In genomic region chr11:115778928-115779650, GRCh38 we compare ENCODE assay signal across 33 cellular contexts.
DNase-seq lines count a peak whose midpoint lies in the region; ATAC-seq and TF ChIP-seq lines count a peak whose summit lies in the region.
"Had no signal": no experiment of that assay in that cellular context is flagged by ENCODE, and none has a peak within 500 bp of the region (broad histone marks: within the 10 kb centered on the region; RNA-seq: fewer than 3 reads in every experiment).

No MANE protein-coding gene starts in this region.

- H2BK15ac ChIP-seq in IMR-90 (ENCODE audit: low read depth, low read length), result no peak overlapping the region
- no peak overlapping the region for H2BK15ac ChIP-seq in H9 (ENCODE audit: low read depth, low read length)

- no peak overlapping the region for H2AK5ac ChIP-seq in IMR-90 (ENCODE audit: low read depth, low read length)
- no peak overlapping the region for H2AK5ac ChIP-seq in H9 (ENCODE audit: insufficient read length, low read length)

- dilution Hi-C loops in IMR-90 (cut with HindIII; ENCODE audit: low sequenced_read_pairs, unreplicated experiment), result no loop called here

- H4K91ac ChIP-seq in IMR-90 (ENCODE audit: insufficient read depth, low read depth, low read length), result no peak overlapping the region
- H4K91ac ChIP-seq in H9 (ENCODE audit: insufficient read length, low read depth, low read length), result no peak overlapping the region

- H2BK20ac ChIP-seq in IMR-90 (ENCODE audit: low read depth, low read length) (no peak overlapping the region), H9 (ENCODE audit: low read depth, low read length, poor library complexity, severe bottlenecking) (no peak overlapping the region)

- peaks cover 3% of the 10 kb centered on the region; the same call in 1 of the 2 replicates for H3K9me3 ChIP-seq in IMR-90 (ENCODE audit: control insufficient read depth, insufficient read depth, low read length)
- no peaks in the 10 kb centered on the region for H3K9me3 ChIP-seq in smooth muscle cell (replicated peaks; ENCODE audit: low read depth)
- H3K9me3 ChIP-seq in H9 (ENCODE audit: control insufficient read depth, low read depth, low read length), result no peaks in the 10 kb centered on the region
- H3K9me3 ChIP-seq in GM23248 (ENCODE audit: low read depth), result no peaks in the 10 kb centered on the region
- H3K9me3 ChIP-seq: neutrophil had no signal

- H3K79me1 ChIP-seq in IMR-90 (ENCODE audit: low read depth in 1 of 2, low read length in 2 of 2) (no peaks in the 10 kb centered on the region), H9 (ENCODE audit: insufficient read depth, low read depth, low read length, poor library complexity, severe bottlenecking) (no peaks in the 10 kb centered on the region)

- no peak overlapping the region for H4K8ac ChIP-seq in IMR-90 (ENCODE audit: low read depth in 2 of 2, low read length in 2 of 2)
- no peak overlapping the region for H4K8ac ChIP-seq in H9 (replicated peaks; ENCODE audit: insufficient read length, low read depth, low read length)

- H3K4me3 ChIP-seq in IMR-90 (ENCODE audit: insufficient read depth, low read depth, low read length), result no peak overlapping the region
- no peak overlapping the region for H3K4me3 ChIP-seq in smooth muscle cell
- no peak overlapping the region for H3K4me3 ChIP-seq in GM23248
- H3K4me3 ChIP-seq: BLaER1 treated with 17β-estradiol and CSF1 and Interleukin-3, amounts not matched to agents 10 nM and 100 nM; breast epithelium; right atrium auricular region had no signal

- H3K27ac Mint-ChIP-seq in activated T-helper 2 cell treated with anti-CD3 and anti-CD28 coated beads, Interferon-gamma antibody, Interleukin-2, Interleukin-4, amounts not matched to agents 10 μg/mL and 5 μg/mL and 100 μg/mL, durations not matched to agents 14 hours and 24 hours and 36 hours, result peak overlapping the region; percentile 38
- no peak overlapping the region for H3K27ac Mint-ChIP-seq in H9
- H3K27ac Mint-ChIP-seq: activated CD4-positive, alpha-beta T cell treated with anti-CD3 and anti-CD28 coated beads for 36 hours; activated CD8-positive, alpha-beta T cell treated with anti-CD3 and anti-CD28 coated beads for 36 hours; activated naive CD4-positive, alpha-beta T cell treated with anti-CD3 and anti-CD28 coated beads, Interleukin-2, amount 10 ng/mL, durations not matched to agents 7 days and 5 days; activated T-helper 1 cell treated with anti-CD3 and anti-CD28 coated beads, Interleukin-12 subunit alpha, Interleukin-12 subunit beta, Interleukin-2, Interleukin-4 antibody, amounts not matched to agents 30 ng/mL and 10 ng/mL and 1 ng/mL, durations not matched to agents 14 hours and 24 hours and 36 hours; mesothelial cell of epicardium; naive B cell; T-helper 2 cell treated with Interferon-gamma antibody and Interleukin-4, amounts not matched to agents 5 μg/mL and 100 μg/mL, for 36 hours had no signal

- H3K23ac ChIP-seq in IMR-90 (ENCODE audit: low read depth, low read length), result no peak overlapping the region
- no peak overlapping the region for H3K23ac ChIP-seq in H9 (ENCODE audit: insufficient read length, low read depth, low read length)

- no peak overlapping the region for H2BK12ac ChIP-seq in H9 (ENCODE audit: insufficient read length, low read depth, low read length)

- POLR2A ChIA-PET in IMR-90 (lab: Charles Lee; ENCODE audit: unreplicated experiment), result no interaction called here

- H3K56ac ChIP-seq in IMR-90 (ENCODE audit: extremely low read depth, insufficient read depth, low read length) (no peak overlapping the region), H9 (ENCODE audit: insufficient read length, low read depth, low read length) (no peak overlapping the region)

- no peaks in the 10 kb centered on the region for H3K36me3 Mint-ChIP-seq in activated T-helper 2 cell treated with anti-CD3 and anti-CD28 coated beads, Interferon-gamma antibody, Interleukin-2, Interleukin-4, amounts not matched to agents 10 μg/mL and 5 μg/mL and 100 μg/mL, durations not matched to agents 14 hours and 24 hours and 36 hours (ENCODE audit: low read depth)
- H3K36me3 Mint-ChIP-seq in H9 (ENCODE audit: insufficient read depth in 1 of 3, low read depth in 3 of 3), result no peaks in the 10 kb centered on the region
- H3K36me3 Mint-ChIP-seq: activated naive CD4-positive, alpha-beta T cell treated with anti-CD3 and anti-CD28 coated beads, Interleukin-2, amount 10 ng/mL, durations not matched to agents 7 days and 5 days; mesothelial cell of epicardium; naive B cell had no signal

- no peak for TF ChIP-seq POLR2A in IMR-90 (IDR thresholded peaks at IDR 0.05; ENCODE audit: low read depth, low read length)

- no peak overlapping the region for H4K5ac ChIP-seq in IMR-90 (ENCODE audit: low read depth, low read length)
- no peak overlapping the region for H4K5ac ChIP-seq in H9 (ENCODE audit: insufficient read length, low read depth, low read length)

- peak; percentile 60 for ATAC-seq in GM19463 (IDR thresholded peaks at IDR 0.05; ENCODE audit: unreplicated experiment)
- ATAC-seq in IMR-90 (ENCODE audit: low read depth), result peak; percentile 44
- no peak for ATAC-seq in GM21529 (IDR thresholded peaks at IDR 0.05; ENCODE audit: unreplicated experiment)
- ATAC-seq: activated CD4-positive, alpha-beta T cell treated with anti-CD3 and anti-CD28 coated beads for 36 hours; activated CD8-positive, alpha-beta T cell treated with anti-CD3 and anti-CD28 coated beads for 36 hours; Panc1; stimulated activated naive CD8-positive, alpha-beta T cell treated with anti-CD3 and anti-CD28 coated beads, Interleukin-15, Interleukin-2, amounts not matched to agents 100 U/mL and 50 U/mL, for 24 hours had no signal

- H3K36me3 ChIP-seq in IMR-90 (ENCODE audit: control insufficient read depth, insufficient read depth, low read length) (no peaks in the 10 kb centered on the region), smooth muscle cell (ENCODE audit: low read depth) (no peaks in the 10 kb centered on the region), GM23248 (ENCODE audit: low read depth) (no peaks in the 10 kb centered on the region)
- H3K36me3 ChIP-seq: BLaER1 treated with 17β-estradiol and CSF1 and Interleukin-3, amounts not matched to agents 10 nM and 100 nM; breast epithelium; neutrophil; right atrium auricular region had no signal

- H3K14ac ChIP-seq in IMR-90 (replicated peaks; ENCODE audit: low read depth, low read length) (no peak overlapping the region), H9 (ENCODE audit: insufficient read depth, low read length) (no peak overlapping the region)

- no peak overlapping the region for H3K18ac ChIP-seq in IMR-90 (ENCODE audit: low read depth, low read length)
- no peak overlapping the region for H3K18ac ChIP-seq in H9 (ENCODE audit: insufficient read length, low read depth, low read length)

- H3K9me3 Mint-ChIP-seq in activated T-helper 2 cell treated with anti-CD3 and anti-CD28 coated beads, Interferon-gamma antibody, Interleukin-2, Interleukin-4, amounts not matched to agents 10 μg/mL and 5 μg/mL and 100 μg/mL, durations not matched to agents 14 hours and 24 hours and 36 hours, result no peaks in the 10 kb centered on the region
- no peaks in the 10 kb centered on the region for H3K9me3 Mint-ChIP-seq in H9
- H3K9me3 Mint-ChIP-seq: activated CD8-positive, alpha-beta T cell treated with anti-CD3 and anti-CD28 coated beads for 36 hours; activated T-helper 1 cell treated with anti-CD3 and anti-CD28 coated beads, Interleukin-12 subunit alpha, Interleukin-12 subunit beta, Interleukin-2, Interleukin-4 antibody, amounts not matched to agents 30 ng/mL and 10 ng/mL and 1 ng/mL, durations not matched to agents 14 hours and 24 hours and 36 hours; mesothelial cell of epicardium had no signal

- H3K23me2 ChIP-seq in H9 (ENCODE audit: insufficient read length, low read depth, low read length, poor library complexity, severe bottlenecking), result no peaks in the 10 kb centered on the region

- intact Hi-C loops in IMR-90 (cut with micrococcal nuclease), result no loop called here
- intact Hi-C loops in activated T-helper 2 cell treated with anti-CD3 and anti-CD28 coated beads, Interferon-gamma antibody, Interleukin-2, Interleukin-4, amounts not matched to agents 10 μg/mL and 5 μg/mL and 100 μg/mL, durations not matched to agents 14 hours and 24 hours and 36 hours (cut with micrococcal nuclease), result loop anchor here (5.0 kb wide), 1 partner anchor 138 kb away; no protein-coding TSS in a partner anchor

- H2AK9ac ChIP-seq in IMR-90 (replicated peaks; ENCODE audit: low read depth, low read length, poor library complexity), result no peak overlapping the region

- BruUV-seq in IMR-90 (replicated peaks; lab: Mats Ljungman, UMichigan), result no TSS peak

- no peak overlapping the region for H3K4ac ChIP-seq in IMR-90 (ENCODE audit: low read depth, low read length)
- H3K4ac ChIP-seq in H9 (ENCODE audit: low read depth, low read length), result no peak overlapping the region

- TF ChIP-seq CTCF in IMR-90 (conservative IDR thresholded peaks at IDR 0.05; ENCODE audit: low read depth, low read length), result no peak
- TF ChIP-seq CTCF in smooth muscle cell (IDR thresholded peaks at IDR 0.05; ENCODE audit: borderline replicate concordance, insufficient read depth, poor library complexity, severe bottlenecking), result no peak
- TF ChIP-seq CTCF in H9 (conservative IDR thresholded peaks at IDR 0.05), result no peak

- H3K4me1 Mint-ChIP-seq in activated T-helper 2 cell treated with anti-CD3 and anti-CD28 coated beads, Interferon-gamma antibody, Interleukin-2, Interleukin-4, amounts not matched to agents 10 μg/mL and 5 μg/mL and 100 μg/mL, durations not matched to agents 14 hours and 24 hours and 36 hours (ENCODE audit: low read depth), result peaks cover 3% of the 10 kb centered on the region
- peaks cover 8 to 12% of the 10 kb centered on the region in 2 experiments for H3K4me1 Mint-ChIP-seq in H9
- H3K4me1 Mint-ChIP-seq: activated CD4-positive, alpha-beta T cell treated with anti-CD3 and anti-CD28 coated beads for 36 hours; activated naive CD4-positive, alpha-beta T cell treated with anti-CD3 and anti-CD28 coated beads, Interleukin-2, amount 10 ng/mL, durations not matched to agents 7 days and 5 days; naive B cell had no signal

- H3T11ph ChIP-seq in H9 (ENCODE audit: low read length), result no peak overlapping the region

- H4K20me1 ChIP-seq in IMR-90 (ENCODE audit: insufficient read depth, low read length) (no peaks in the 10 kb centered on the region), smooth muscle cell (ENCODE audit: low read depth) (no peaks in the 10 kb centered on the region), H9 (ENCODE audit: control insufficient read depth, insufficient read depth, insufficient read length) (no peaks in the 10 kb centered on the region), GM23248 (ENCODE audit: insufficient read depth) (no peaks in the 10 kb centered on the region)
- H4K20me1 ChIP-seq: BLaER1 treated with 17β-estradiol and CSF1 and Interleukin-3, amounts not matched to agents 10 nM and 100 nM had no signal

- TF ChIP-seq RAD21 in IMR-90 (IDR thresholded peaks at IDR 0.05; ENCODE audit: low read length), result no peak

- no peaks in the 10 kb centered on the region for H3K9me2 ChIP-seq in GM23248 (ENCODE audit: insufficient read depth)

- H3K9ac ChIP-seq in IMR-90 (ENCODE audit: low read depth, low read length), result no peak overlapping the region
- no peak overlapping the region for H3K9ac ChIP-seq in smooth muscle cell (ENCODE audit: low read depth)
- no peak overlapping the region for H3K9ac ChIP-seq in H9 (ENCODE audit: extremely low read depth, insufficient read length, low read length)
- no peak overlapping the region for H3K9ac ChIP-seq in GM23248
- H3K9ac ChIP-seq: BLaER1 treated with 17β-estradiol and CSF1 and Interleukin-3, amounts not matched to agents 10 nM and 100 nM had no signal

- no peak overlapping the region for H2BK120ac ChIP-seq in IMR-90 (ENCODE audit: low read depth, low read length)
- H2BK120ac ChIP-seq in H9 (ENCODE audit: low read depth, low read length, poor library complexity, severe bottlenecking), result no peak overlapping the region

- peak; percentile 21 for DNase-seq in IMR-90
- DNase-seq in activated T-helper 2 cell treated with anti-CD3 and anti-CD28 coated beads, Interferon-gamma antibody, Interleukin-2, Interleukin-4, amounts not matched to agents 10 μg/mL and 5 μg/mL and 100 μg/mL, durations not matched to agents 14 hours and 24 hours and 36 hours (ENCODE audit: low spot score), result no peak
- no peak for DNase-seq in smooth muscle cell (lab: John Stamatoyannopoulos, UW; ENCODE audit: unreplicated experiment)
- no peak for DNase-seq in H9
- DNase-seq in NOMO-1 treated with dmso at 0.1 percent for 144 hours (lab: John Stamatoyannopoulos, UW; ENCODE audit: unreplicated experiment), result no peak
- no peak for DNase-seq in GM23248
- DNase-seq: activated CD4-positive, alpha-beta T cell treated with anti-CD3 and anti-CD28 coated beads for 36 hours; activated CD8-positive, alpha-beta memory T cell treated with anti-CD3 and anti-CD28 coated beads, Interleukin-2, amount 50 U/mL, for 48 hours; activated CD8-positive, alpha-beta T cell treated with anti-CD3 and anti-CD28 coated beads for 36 hours; activated naive CD4-positive, alpha-beta T cell treated with anti-CD3 and anti-CD28 coated beads, Interleukin-2, amount 10 ng/mL, durations not matched to agents 7 days and 5 days; amniotic stem cell; DMS79 treated with DMSO at 0.1 percent for 48 hours; GDM1; naive B cell; NCI-H1092 treated with DMSO at 0.1 percent for 48 hours; NCI-H187 treated with DMSO at 0.1 percent for 48 hours; NCI-H2171; NK-92 treated with Interleukin-12 subunit alpha and Interleukin-12 subunit beta, amount 100 ng/mL, for 24 hours; posterior cingulate gyrus; SHP77; stimulated activated CD4-positive, alpha-beta T cell treated with anti-CD3 and anti-CD28 coated beads, Interleukin-1b, Interleukin-23, amount 100 ng/mL, for 48 hours; stimulated activated naive CD8-positive, alpha-beta T cell treated with anti-CD3 and anti-CD28 coated beads, Interleukin-15, Interleukin-2, amounts not matched to agents 100 U/mL and 50 U/mL, for 24 hours had no signal

- H2AFZ ChIP-seq in IMR-90 (replicated peaks; ENCODE audit: low read length, poor library complexity) (no peak overlapping the region), smooth muscle cell (ENCODE audit: low read depth) (no peak overlapping the region), H9 (ENCODE audit: low read length) (no peak overlapping the region), GM23248 (no peak overlapping the region)

- H3K27me3 Mint-ChIP-seq in activated T-helper 2 cell treated with anti-CD3 and anti-CD28 coated beads, Interferon-gamma antibody, Interleukin-2, Interleukin-4, amounts not matched to agents 10 μg/mL and 5 μg/mL and 100 μg/mL, durations not matched to agents 14 hours and 24 hours and 36 hours (ENCODE audit: low read depth), result no peaks in the 10 kb centered on the region
- peaks cover 21% of the 10 kb centered on the region for H3K27me3 Mint-ChIP-seq in H9 (ENCODE audit: low read depth)
- H3K27me3 Mint-ChIP-seq: activated CD4-positive, alpha-beta T cell treated with anti-CD3 and anti-CD28 coated beads for 36 hours; activated CD8-positive, alpha-beta T cell treated with anti-CD3 and anti-CD28 coated beads for 36 hours; activated naive CD4-positive, alpha-beta T cell treated with anti-CD3 and anti-CD28 coated beads, Interleukin-2, amount 10 ng/mL, durations not matched to agents 7 days and 5 days; naive B cell had no signal

- H3K9me1 ChIP-seq in IMR-90 (ENCODE audit: insufficient read depth, low read length), result no peaks in the 10 kb centered on the region

- CTCF ChIA-PET in IMR-90 (lab: Yijun Ruan, JAX), result interaction anchor here (0.9 kb wide), 1 partner anchor 18 kb away, joined by 3 read pairs; no protein-coding TSS in a partner anchor

- H3K79me2 ChIP-seq in smooth muscle cell (ENCODE audit: low read depth), result no peaks in the 10 kb centered on the region
- no peaks in the 10 kb centered on the region for H3K79me2 ChIP-seq in H9 (ENCODE audit: insufficient read depth, low read length)
- H3K79me2 ChIP-seq in GM23248 (ENCODE audit: insufficient read depth), result no peaks in the 10 kb centered on the region

- no peak overlapping the region for H3K4me3 Mint-ChIP-seq in activated T-helper 2 cell treated with anti-CD3 and anti-CD28 coated beads, Interferon-gamma antibody, Interleukin-2, Interleukin-4, amounts not matched to agents 10 μg/mL and 5 μg/mL and 100 μg/mL, durations not matched to agents 14 hours and 24 hours and 36 hours (ENCODE audit: low read depth)
- no peak overlapping the region for H3K4me3 Mint-ChIP-seq in H9
- H3K4me3 Mint-ChIP-seq: activated CD4-positive, alpha-beta T cell treated with anti-CD3 and anti-CD28 coated beads for 36 hours; activated CD8-positive, alpha-beta T cell treated with anti-CD3 and anti-CD28 coated beads for 36 hours; activated naive CD4-positive, alpha-beta T cell treated with anti-CD3 and anti-CD28 coated beads, Interleukin-2, amount 10 ng/mL, durations not matched to agents 7 days and 5 days; activated T-helper 1 cell treated with anti-CD3 and anti-CD28 coated beads, Interleukin-12 subunit alpha, Interleukin-12 subunit beta, Interleukin-2, Interleukin-4 antibody, amounts not matched to agents 30 ng/mL and 10 ng/mL and 1 ng/mL, durations not matched to agents 14 hours and 24 hours and 36 hours; mesothelial cell of epicardium; naive B cell; T-helper 2 cell treated with Interferon-gamma antibody and Interleukin-4, amounts not matched to agents 5 μg/mL and 100 μg/mL, for 36 hours had no signal

- H3K4me2 ChIP-seq in IMR-90 (ENCODE audit: low read depth, low read length), result no peak overlapping the region
- H3K4me2 ChIP-seq in smooth muscle cell, result peak overlapping the region; percentile 7
- no peak overlapping the region for H3K4me2 ChIP-seq in H9 (ENCODE audit: insufficient read depth, insufficient read length, low read length)
- H3K4me2 ChIP-seq in GM23248 (ENCODE audit: unreplicated experiment), result no peak overlapping the region
- H3K4me2 ChIP-seq: BLaER1 treated with 17β-estradiol and CSF1 and Interleukin-3, amounts not matched to agents 10 nM and 100 nM had no signal

- in situ Hi-C loops in IMR-90 (cut with MboI; ENCODE audit: low sequenced_read_pairs) (no loop called here), GM23248 (cut with MboI) (no loop called here)

- no peak overlapping the region for H3K27ac ChIP-seq in IMR-90 (ENCODE audit: insufficient read depth, low read length)
- H3K27ac ChIP-seq in smooth muscle cell (ENCODE audit: low read depth), result peak overlapping the region; percentile 30
- no peak overlapping the region for H3K27ac ChIP-seq in H9 (ENCODE audit: insufficient read length, low read depth, low read length)
- H3K27ac ChIP-seq in GM23248, result no peak overlapping the region
- H3K27ac ChIP-seq: BLaER1 treated with 17β-estradiol and CSF1 and Interleukin-3, amounts not matched to agents 10 nM and 100 nM; breast epithelium; neutrophil; right atrium auricular region; VCaP had no signal

- H2BK5ac ChIP-seq in IMR-90 (ENCODE audit: low read depth, low read length, poor library complexity, severe bottlenecking) (no peak overlapping the region), H9 (ENCODE audit: insufficient read length, low read length) (no peak overlapping the region)

- peaks cover 1% of the 10 kb centered on the region; the same call in 1 of the 2 replicates for H3K27me3 ChIP-seq in IMR-90 (ENCODE audit: control insufficient read depth, insufficient read depth, low read length)
- no peaks in the 10 kb centered on the region for H3K27me3 ChIP-seq in smooth muscle cell (ENCODE audit: low read depth)
- no peaks in the 10 kb centered on the region for H3K27me3 ChIP-seq in H9 (ENCODE audit: insufficient read depth, low read length)
- no peaks in the 10 kb centered on the region for H3K27me3 ChIP-seq in GM23248 (replicated peaks; ENCODE audit: insufficient read depth)
- H3K27me3 ChIP-seq: BLaER1 treated with 17β-estradiol and CSF1 and Interleukin-3, amounts not matched to agents 10 nM and 100 nM; breast epithelium; neutrophil; right atrium auricular region had no signal

- H3K4me1 ChIP-seq in IMR-90 (ENCODE audit: control insufficient read depth, insufficient read depth, low read length), result no peaks in the 10 kb centered on the region; the same call in 1 of the 2 replicates
- peaks cover 17% of the 10 kb centered on the region for H3K4me1 ChIP-seq in smooth muscle cell (ENCODE audit: low read depth)
- no peaks in the 10 kb centered on the region for H3K4me1 ChIP-seq in H9 (ENCODE audit: insufficient read depth, low read length)
- no peaks in the 10 kb centered on the region for H3K4me1 ChIP-seq in GM23248 (ENCODE audit: insufficient read depth)
- H3K4me1 ChIP-seq: BLaER1 treated with 17β-estradiol and CSF1 and Interleukin-3, amounts not matched to agents 10 nM and 100 nM; breast epithelium; right atrium auricular region had no signal

- WGBS in IMR-90 (ENCODE audit: extremely low coverage in 2 of 2, insufficient read length in 1 of 2), 2 experiments, result 40% methylated on average over 1 of the region's 2 CpGs; no CpG with 5 or more reads in 1 of the 2 experiments
- WGBS in smooth muscle cell (ENCODE audit: low lambda C conversion rate), result 17% methylated on average over 2 of the region's 2 CpGs
- no CpG with 5 or more reads among the region's 2 CpGs for WGBS in H9 (ENCODE audit: extremely low coverage, insufficient read length, low lambda C conversion rate)
- WGBS in GM23248 (ENCODE audit: low coverage in 1 of 2, low lambda C conversion rate in 2 of 2, missing lambda C conversion rate in 2 of 2), 2 experiments, result 29% methylated on average over 2 of the region's 2 CpGs

- peaks cover 19% of the 10 kb centered on the region for H3F3A ChIP-seq in smooth muscle cell (ENCODE audit: low read depth)
- H3F3A ChIP-seq in GM23248 (ENCODE audit: insufficient read depth), result no peaks in the 10 kb centered on the region
